Comparison of ENCODE assay signal across 8 cellular contexts in genomic region chr22:39306456-39307361, GRCh38. TPM values are rescaled to one million over a fixed set of nuclear protein-coding genes. Genes with fewer than 3 reads are reported as not detected.
DNase-seq lines count a peak whose midpoint lies in the region; ATAC-seq and TF ChIP-seq lines count a peak whose summit lies in the region.

No MANE protein-coding gene starts in this region.

- no peaks in the 10 kb centered on the region for H3K9me3 Mint-ChIP-seq in progenitor cell of endocrine pancreas (ENCODE audit: low read depth)

- peaks cover 4% of the 10 kb centered on the region for H3K36me3 Mint-ChIP-seq in progenitor cell of endocrine pancreas (ENCODE audit: insufficient read depth)

- peak overlapping the region; percentile 32 for H3K27ac Mint-ChIP-seq in progenitor cell of endocrine pancreas

- TF ChIP-seq CTCF in AG09319 (IDR thresholded peaks at IDR 0.05; ENCODE audit: low read depth, low read length) (peak; percentile 3), epithelial cell of esophagus (IDR thresholded peaks at IDR 0.05; ENCODE audit: insufficient read depth, low read depth, low read length, missing control alignments) (peak; percentile 29), progenitor cell of endocrine pancreas (IDR thresholded peaks at IDR 0.05; ENCODE audit: unreplicated experiment) (peak; percentile 51)

- CTCF ChIA-PET in HEK293T (lab: Yijun Ruan, JAX), result interaction anchor here (0.7 to 1.5 kb wide), 5 partner anchors 11 to 185 kb away, joined by 3 to 4 read pairs (median 3); no protein-coding TSS in a partner anchor

- no peaks in the 10 kb centered on the region for H3K27me3 Mint-ChIP-seq in progenitor cell of endocrine pancreas

- no peak overlapping the region for H3K4me3 Mint-ChIP-seq in progenitor cell of endocrine pancreas (ENCODE audit: low read depth)

- DNase-seq in AG09319 (ENCODE audit: extremely low read depth, low read depth), result no peak
- no peak for DNase-seq in HEK293T (ENCODE audit: extremely low spot score)
- peak; percentile 51 for DNase-seq in activated CD4-positive, alpha-beta T cell treated with anti-CD3 and anti-CD28 coated beads, Interleukin-2, amount 50 U/mL, for 1 hour
- DNase-seq in epithelial cell of esophagus (ENCODE audit: low read depth), result peak; percentile 46
- no peak for DNase-seq in progenitor cell of endocrine pancreas (ENCODE audit: low spot score, unreplicated experiment)
- no peak for DNase-seq in DMS79 treated with DMSO at 0.1 percent for 48 hours (lab: John Stamatoyannopoulos, UW)

- H3K4me3 ChIP-seq in epithelial cell of esophagus (ENCODE audit: low read length), result no peak overlapping the region

- no peak for ATAC-seq in HG03039 (IDR thresholded peaks at IDR 0.05; ENCODE audit: unreplicated experiment)
- no peak for ATAC-seq in HG03045 (IDR thresholded peaks at IDR 0.05; ENCODE audit: unreplicated experiment)

- no peaks in the 10 kb centered on the region for H3K4me1 Mint-ChIP-seq in progenitor cell of endocrine pancreas (ENCODE audit: low read depth)

- POLR2A ChIA-PET in HEK293T (lab: Yijun Ruan, JAX), result interaction anchor here (1.9 kb wide), 2 partner anchors 9 to 13 kb away, joined by 10 to 20 read pairs; partner anchors contain the start of gene RPL3

TF ChIP-seq in HEK293T, 16 proteins besides CTCF, POLR2A, EP300 and RAD21:
- TF ChIP-seq L3MBTL2 (conservative IDR thresholded peaks at IDR 0.05) (no peak), PKNOX1 (IDR thresholded peaks at IDR 0.05) (peak; percentile 92)

RNA-seq across cellular contexts. Expression of gene RPL3, which starts 12.7 kb away (rescaled TPM):
- 2,433 and 2,506 TPM in 2 replicates for total RNA-seq in progenitor cell of endocrine pancreas

RNA-seq across cellular contexts. Expression of gene SYNGR1, which starts 43.1 kb away (rescaled TPM):
- total RNA-seq in progenitor cell of endocrine pancreas, result 36.8 and 38.0 TPM in 2 replicates

Comparison
In these comparisons a context has a peak if more than half of its experiments do, and no peak if none do; other contexts are left out.
1. DNase-seq: peak in activated CD4-positive, alpha-beta T cell treated with anti-CD3 and anti-CD28 coated beads, Interleukin-2, amount 50 U/mL, for 1 hour (single experiment) and epithelial cell of esophagus (single experiment); none in AG09319 (single experiment), HEK293T (single experiment), progenitor cell of endocrine pancreas (single experiment) and DMS79 treated with DMSO at 0.1 percent for 48 hours (single experiment).
2. Peak in every context shown above with its lines, with median percentiles within 50 percentile points of each other: CTCF ChIP-seq.